27 cellular contexts compared by ENCODE assay signal in the genomic region with DNA sequence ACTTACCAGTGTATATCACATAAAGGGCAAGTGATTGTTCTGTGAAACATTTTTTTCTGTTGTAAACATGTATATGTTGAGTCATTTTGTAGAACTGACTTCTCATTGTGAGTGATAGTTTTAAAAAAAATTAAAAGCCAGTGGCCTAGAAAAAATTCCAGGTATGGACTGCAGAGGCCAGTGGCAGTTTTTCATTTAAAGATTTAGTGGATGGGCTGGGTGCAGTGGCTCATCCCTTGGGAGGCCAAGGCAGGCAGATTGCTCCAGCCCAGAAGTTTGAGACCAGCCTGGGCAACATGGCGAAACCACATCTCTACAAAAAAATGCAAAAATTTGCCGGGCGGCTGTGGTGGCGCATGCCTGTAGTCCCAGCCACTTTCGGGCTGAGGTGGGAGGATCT.
DNase-seq lines count a peak whose midpoint lies in the region; ATAC-seq, FAIRE-seq and TF ChIP-seq lines count a peak whose summit lies in the region.
"Had no signal": no experiment of that assay in that cellular context is flagged by ENCODE, and none has a peak within 500 bp of the region (broad histone marks: within the 10 kb centered on the region; RNA-seq: fewer than 3 reads in every experiment).

No MANE protein-coding gene starts in this region.

- H4K91ac ChIP-seq in IMR-90 (ENCODE audit: insufficient read depth, low read depth, low read length), result no peak overlapping the region

- H3K9me3 Mint-ChIP-seq in natural killer cell, result peaks cover 0 to 2% of the 10 kb centered on the region in 2 donors
- H3K9me3 Mint-ChIP-seq: activated B cell treated with CpG ODN at 0.5 μM for 24 hours; activated T-helper 1 cell treated with anti-CD3 and anti-CD28 coated beads, Interleukin-12 subunit alpha, Interleukin-12 subunit beta, Interleukin-2, Interleukin-4 antibody, amounts not matched to agents 30 ng/mL and 10 ng/mL and 1 ng/mL, durations not matched to agents 14 hours and 24 hours and 36 hours had no signal

- no peaks in the 10 kb centered on the region for H3K79me1 ChIP-seq in IMR-90 (ENCODE audit: low read depth in 1 of 2, low read length in 2 of 2)

- no TSS peak for BruUV-seq in IMR-90 (replicated peaks; lab: Mats Ljungman, UMichigan)

- H3K9me3 ChIP-seq in IMR-90 (ENCODE audit: control insufficient read depth, insufficient read depth, low read length), result no peaks in the 10 kb centered on the region
- H3K9me3 ChIP-seq: heart left ventricle, neutrophil, spleen, tibial nerve had no signal

- no peak for TF ChIP-seq RAD21 in IMR-90 (IDR thresholded peaks at IDR 0.05; ENCODE audit: low read length)

- no peaks in the 10 kb centered on the region for H4K20me1 ChIP-seq in IMR-90 (ENCODE audit: insufficient read depth, low read length)
- H4K20me1 ChIP-seq: BLaER1 had no signal

- no peak overlapping the region for H2AK5ac ChIP-seq in IMR-90 (ENCODE audit: low read depth, low read length)

- peaks cover 17% of the 10 kb centered on the region for H3K4me1 ChIP-seq in IMR-90 (ENCODE audit: control insufficient read depth, insufficient read depth, low read length)
- H3K4me1 ChIP-seq: BLaER1 had no signal

- FAIRE-seq in bronchial epithelial cell (lab: Jason Lieb, UNC), result no peak

- 0 out of 2 replicates have a peak, but pooled peaks have one; percentile 6 for TF ChIP-seq CTCF in IMR-90 (conservative IDR thresholded peaks at IDR 0.05; ENCODE audit: low read depth, low read length)
- no peak for TF ChIP-seq CTCF in bronchial epithelial cell (IDR thresholded peaks at IDR 0.05; ENCODE audit: insufficient read depth, low read length, severe bottlenecking)
- no peak for TF ChIP-seq CTCF in natural killer cell (IDR thresholded peaks at IDR 0.05)

- CTCF ChIA-PET in IMR-90 (lab: Yijun Ruan, JAX), result no interaction called here

- H2BK5ac ChIP-seq in IMR-90 (ENCODE audit: low read depth, low read length, poor library complexity, severe bottlenecking), result peak overlapping the region; percentile 12

- H3K27me3 ChIP-seq in IMR-90 (ENCODE audit: control insufficient read depth, insufficient read depth, low read length) (no peaks in the 10 kb centered on the region), bronchial epithelial cell (ENCODE audit: control insufficient read depth, insufficient read depth, low read length) (no peaks in the 10 kb centered on the region)
- H3K27me3 ChIP-seq: BLaER1, heart left ventricle, neutrophil, spleen, tibial nerve had no signal

- H2BK15ac ChIP-seq in IMR-90 (ENCODE audit: low read depth, low read length), result no peak overlapping the region

- H4K8ac ChIP-seq in IMR-90 (ENCODE audit: low read depth in 2 of 2, low read length in 2 of 2), result no peak overlapping the region

- H3K4me3 Mint-ChIP-seq in natural killer cell, result peak overlapping the region; percentile 59
- H3K4me3 Mint-ChIP-seq: activated B cell treated with CpG ODN at 0.5 μM for 24 hours; activated T-helper 1 cell treated with anti-CD3 and anti-CD28 coated beads, Interleukin-12 subunit alpha, Interleukin-12 subunit beta, Interleukin-2, Interleukin-4 antibody, amounts not matched to agents 30 ng/mL and 10 ng/mL and 1 ng/mL, durations not matched to agents 14 hours and 24 hours and 36 hours; mesothelial cell of epicardium had no signal

- H2AFZ ChIP-seq in IMR-90 (replicated peaks; ENCODE audit: low read length, poor library complexity), result no peak overlapping the region

- H3K9me1 ChIP-seq in IMR-90 (ENCODE audit: insufficient read depth, low read length), result peaks cover 5% of the 10 kb centered on the region

- peak overlapping the region; percentile 60 for H2AK9ac ChIP-seq in IMR-90 (replicated peaks; ENCODE audit: low read depth, low read length, poor library complexity)

- dilution Hi-C loops in IMR-90 (cut with HindIII; ENCODE audit: low sequenced_read_pairs, unreplicated experiment), result no loop called here

- H3K27ac ChIP-seq in IMR-90 (ENCODE audit: insufficient read depth, low read length), result no peak overlapping the region
- H3K27ac ChIP-seq: BLaER1, heart left ventricle, neutrophil had no signal

- no peak overlapping the region for H4K5ac ChIP-seq in IMR-90 (ENCODE audit: low read depth, low read length)

- no peaks in the 10 kb centered on the region for H3K36me3 ChIP-seq in IMR-90 (ENCODE audit: control insufficient read depth, insufficient read depth, low read length)
- H3K36me3 ChIP-seq in bronchial epithelial cell (ENCODE audit: control insufficient read depth, insufficient read depth, low read length), result no peaks in the 10 kb centered on the region
- H3K36me3 ChIP-seq: BLaER1, heart left ventricle, neutrophil, spleen, tibial nerve had no signal

- in situ Hi-C loops in IMR-90 (cut with MboI; ENCODE audit: low sequenced_read_pairs), result no loop called here

- no peak overlapping the region for H3K23ac ChIP-seq in IMR-90 (ENCODE audit: low read depth, low read length)

- intact Hi-C loops in IMR-90 (cut with micrococcal nuclease), result no loop called here
- intact Hi-C loops in natural killer cell (cut with micrococcal nuclease), result loop anchor here (5.0 kb wide), 1 partner anchor 35 kb away; no protein-coding TSS in a partner anchor

- H2BK20ac ChIP-seq in IMR-90 (ENCODE audit: low read depth, low read length), result no peak overlapping the region

- no peaks in the 10 kb centered on the region for H3K27me3 Mint-ChIP-seq in natural killer cell (ENCODE audit: low read depth in 2 of 2)
- H3K27me3 Mint-ChIP-seq: activated B cell treated with CpG ODN at 0.5 μM for 24 hours had no signal

- TF ChIP-seq POLR2A in IMR-90 (IDR thresholded peaks at IDR 0.05; ENCODE audit: low read depth, low read length), result no peak

- H3K56ac ChIP-seq in IMR-90 (ENCODE audit: extremely low read depth, insufficient read depth, low read length), result no peak overlapping the region

- H3K27ac Mint-ChIP-seq in natural killer cell, result peak overlapping the region; percentile 88 to 91
- H3K27ac Mint-ChIP-seq: activated B cell treated with CpG ODN at 0.5 μM for 24 hours, mesothelial cell of epicardium had no signal

- H3K14ac ChIP-seq in IMR-90 (replicated peaks; ENCODE audit: low read depth, low read length), result no peak overlapping the region

- no peak overlapping the region for H3K4me2 ChIP-seq in IMR-90 (ENCODE audit: low read depth, low read length)
- H3K4me2 ChIP-seq: BLaER1 had no signal

- POLR2A ChIA-PET in IMR-90 (lab: Charles Lee; ENCODE audit: unreplicated experiment), result no interaction called here

- ATAC-seq in IMR-90 (ENCODE audit: low read depth), result peak; percentile 51
- no peak for ATAC-seq in natural killer cell
- ATAC-seq in HG02623 (IDR thresholded peaks at IDR 0.05; ENCODE audit: unreplicated experiment), result no peak
- no peak for ATAC-seq in GM18858 (IDR thresholded peaks at IDR 0.05; ENCODE audit: unreplicated experiment)
- ATAC-seq in GM18868 (IDR thresholded peaks at IDR 0.05; ENCODE audit: unreplicated experiment), result no peak
- ATAC-seq: HCT116 had no signal

- no peak overlapping the region for H3K18ac ChIP-seq in IMR-90 (ENCODE audit: low read depth, low read length)

- DNase-seq in EH (ENCODE audit: low read depth) (peak; percentile 68), IMR-90 (peak; percentile 65), bronchial epithelial cell (ENCODE audit: low read depth) (peak; percentile 37), natural killer cell (no peak), NCI-H2196 treated with DMSO at 0.1 percent for 48 hours (lab: John Stamatoyannopoulos, UW; ENCODE audit: unreplicated experiment) (no peak)
- DNase-seq: activated B cell treated with CpG ODN at 0.5 μM for 24 hours; activated CD4-positive, alpha-beta T cell treated with anti-CD3 and anti-CD28 coated beads, Interleukin-2, amount 50 U/mL, for 4 hours; activated naive CD4-positive, alpha-beta T cell treated with anti-CD3 and anti-CD28 coated beads, Interleukin-2, amount 50 U/mL, for 16 hours; anterior cingulate cortex; DMS153; heart left ventricle; Kasumi-1; NCI-H1436 treated with DMSO at 0.1 percent for 48 hours; NCI-H2107; NCI-H82; right cardiac atrium; spleen had no signal

- H3K4ac ChIP-seq in IMR-90 (ENCODE audit: low read depth, low read length), result no peak overlapping the region

- H3K4me3 ChIP-seq in IMR-90 (ENCODE audit: insufficient read depth, low read depth, low read length) (no peak overlapping the region), bronchial epithelial cell (ENCODE audit: low read depth, low read length) (no peak overlapping the region)
- H3K4me3 ChIP-seq: BLaER1, coronary artery, heart left ventricle, spleen, tibial nerve had no signal

- peaks cover 48 to 59% of the 10 kb centered on the region in 2 donors for H3K4me1 Mint-ChIP-seq in natural killer cell

- no CpG with 5 or more reads among the region's 5 CpGs for WGBS in IMR-90 (ENCODE audit: extremely low coverage in 2 of 2, insufficient read length in 1 of 2), 2 experiments

- no peak overlapping the region; the same call in 1 of the 2 replicates for H2BK120ac ChIP-seq in IMR-90 (ENCODE audit: low read depth, low read length)

- no peak overlapping the region for H3K9ac ChIP-seq in IMR-90 (ENCODE audit: low read depth, low read length)
- H3K9ac ChIP-seq: BLaER1 had no signal

- H3K36me3 Mint-ChIP-seq in natural killer cell, result no peaks in the 10 kb centered on the region
- H3K36me3 Mint-ChIP-seq: mesothelial cell of epicardium had no signal

TF ChIP-seq in IMR-90, 13 proteins besides CTCF, POLR2A, EP300 and RAD21 (continues in another document):
- TF ChIP-seq SMC3 (IDR thresholded peaks at IDR 0.05; ENCODE audit: low read depth, low read length), result no peak; the same call in 1 of the 2 replicates
- TF ChIP-seq MXI1 (IDR thresholded peaks at IDR 0.05; ENCODE audit: borderline replicate concordance, low read depth, low read length), result no peak
- no peak for TF ChIP-seq MAFK (IDR thresholded peaks at IDR 0.05; ENCODE audit: low read depth, low read length)
- no peak for TF ChIP-seq MAZ (IDR thresholded peaks at IDR 0.05; ENCODE audit: borderline replicate concordance, low read depth, low read length)
- no peak for TF ChIP-seq BHLHE40 (IDR thresholded peaks at IDR 0.05; ENCODE audit: low read depth, low read length)
- no peak for TF ChIP-seq RFX5 (IDR thresholded peaks at IDR 0.05; ENCODE audit: low read depth, low read length)
- TF ChIP-seq CEBPB (IDR thresholded peaks at IDR 0.05; ENCODE audit: low read depth, low read length), result no peak
- TF ChIP-seq, protein P1, sequence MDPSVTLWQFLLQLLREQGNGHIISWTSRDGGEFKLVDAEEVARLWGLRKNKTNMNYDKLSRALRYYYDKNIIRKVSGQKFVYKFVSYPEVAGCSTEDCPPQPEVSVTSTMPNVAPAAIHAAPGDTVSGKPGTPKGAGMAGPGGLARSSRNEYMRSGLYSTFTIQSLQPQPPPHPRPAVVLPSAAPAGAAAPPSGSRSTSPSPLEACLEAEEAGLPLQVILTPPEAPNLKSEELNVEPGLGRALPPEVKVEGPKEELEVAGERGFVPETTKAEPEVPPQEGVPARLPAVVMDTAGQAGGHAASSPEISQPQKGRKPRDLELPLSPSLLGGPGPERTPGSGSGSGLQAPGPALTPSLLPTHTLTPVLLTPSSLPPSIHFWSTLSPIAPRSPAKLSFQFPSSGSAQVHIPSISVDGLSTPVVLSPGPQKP (IDR thresholded peaks at IDR 0.05; ENCODE audit: borderline replicate concordance, low read depth, low read length), result no peak
- no peak for TF ChIP-seq RCOR1 (IDR thresholded peaks at IDR 0.05; ENCODE audit: insufficient replicate concordance, low read length)
- no peak for TF ChIP-seq NFE2L2 (IDR thresholded peaks at IDR 0.05; ENCODE audit: low read depth, low read length)

Comparison
In these comparisons a context has a peak if more than half of its experiments do, and no peak if none do; other contexts are left out.
1. DNase-seq: peak in EH (single experiment), IMR-90 (single experiment) and bronchial epithelial cell (single experiment); none in natural killer cell (single experiment) and NCI-H2196 treated with DMSO at 0.1 percent for 48 hours (single experiment).